Comparison of ENCODE assay signal across 8 cellular contexts in the genomic region with DNA sequence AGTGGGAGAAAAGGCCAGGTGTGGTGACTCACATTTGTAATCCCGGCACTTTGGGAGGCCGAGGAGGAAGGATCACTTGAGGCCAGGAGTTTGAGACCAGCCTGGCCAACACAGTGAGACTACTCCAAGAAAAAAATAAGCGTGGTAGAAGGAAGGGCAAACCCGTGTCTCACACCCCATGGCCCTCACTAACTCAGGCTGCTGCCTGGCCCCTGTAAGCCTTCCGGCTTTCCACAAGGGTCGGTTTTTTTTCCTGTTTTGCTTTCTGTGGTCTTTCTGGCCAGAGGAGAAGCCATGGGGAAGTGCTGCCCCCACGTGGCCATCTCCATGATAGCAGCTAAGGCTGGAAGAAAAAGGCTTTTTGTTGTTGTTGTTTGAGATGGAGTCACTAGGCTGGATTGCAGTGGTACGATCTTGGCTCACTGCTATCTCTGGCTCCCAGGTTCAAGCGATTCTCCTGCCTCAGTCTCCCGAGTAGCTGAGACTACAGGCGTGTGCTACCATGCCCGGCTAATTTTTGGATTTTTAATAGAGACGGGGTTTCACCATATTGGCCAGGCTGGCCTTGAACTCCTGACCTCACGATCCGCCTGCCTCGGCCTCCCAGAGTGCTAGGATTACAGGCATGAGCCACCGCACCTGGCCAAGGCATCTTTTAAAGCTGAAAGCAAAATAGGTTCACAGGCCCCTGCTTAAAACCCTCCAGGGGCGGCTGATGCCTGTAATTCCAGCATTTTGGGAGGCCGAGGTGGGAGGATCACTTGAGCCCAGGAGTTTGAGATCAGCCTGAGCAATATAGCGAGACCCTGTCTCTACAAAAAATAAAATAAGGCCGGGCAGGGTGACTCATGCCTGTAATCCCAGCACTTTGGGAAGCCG. TPM values are rescaled to one million over a fixed set of nuclear protein-coding genes. Genes with fewer than 3 reads are reported as not detected.
A peak's percentile ranks its signal among the peaks of the same experiment; 100 is the strongest.
DNase-seq lines count a peak whose midpoint lies in the region; ATAC-seq and TF ChIP-seq lines count a peak whose summit lies in the region.

No MANE protein-coding gene starts in this region.

- no peak for TF ChIP-seq POLR2A in adrenal gland (IDR thresholded peaks at IDR 0.05)

- no peaks in the 10 kb centered on the region for H3K36me3 ChIP-seq in adrenal gland (replicated peaks in 1 of 2)

- H3K4me1 ChIP-seq in adrenal gland (replicated peaks in 1 of 2), result peaks cover 0 to 12% of the 10 kb centered on the region in 2 donors

- H3K27me3 ChIP-seq in adrenal gland, result no peaks in the 10 kb centered on the region

- TF ChIP-seq CTCF in adrenal gland (IDR thresholded peaks at IDR 0.05) (peak; percentile 96 to 98 (median 98)), retinal pigment epithelial cell (conservative IDR thresholded peaks at IDR 0.05; ENCODE audit: low read depth, low read length) (peak; percentile 93)

- ATAC-seq in left ventricle myocardium superior (peak; percentile 42), GM21717 (IDR thresholded peaks at IDR 0.05; ENCODE audit: unreplicated experiment) (no peak), GM21367 (IDR thresholded peaks at IDR 0.05; ENCODE audit: unreplicated experiment) (no peak)

- H3K4me3 ChIP-seq in adrenal gland (peak overlapping the region in 1 of 4 donors; percentile 17), retinal pigment epithelial cell (ENCODE audit: low read length) (no peak overlapping the region)

- intact Hi-C loops in adrenal gland (cut with DNase I), result loop anchor here in 1 of 2 donors (2.0 to 5.0 kb wide), 2 partner anchors 194 to 238 kb away; no protein-coding TSS in a partner anchor
- intact Hi-C loops in left ventricle myocardium superior (cut with micrococcal nuclease), result loop anchor here (5.0 kb wide), 1 partner anchor 239 kb away; no protein-coding TSS in a partner anchor

- H3K9me3 ChIP-seq in adrenal gland (replicated peaks in 1 of 3), result no peaks in the 10 kb centered on the region

- DNase-seq in ELR (ENCODE audit: low read depth) (peak; percentile 76), NAMALWA (ENCODE audit: low spot score) (peak; percentile 95), T follicular helper cell (ENCODE audit: low read depth) (peak; percentile 72), adrenal gland (peak; percentile 66 to 96 (median 86)), left ventricle myocardium superior (peak; percentile 88), retinal pigment epithelial cell (ENCODE audit: low read depth) (peak; percentile 14)

- H3K27ac ChIP-seq in adrenal gland, result peak overlapping the region in 1 of 5 donors; percentile 14

- WGBS in adrenal gland, 4 donors, result 23 to 35% (median 27%) methylated on average over 20 to 22 of the region's 22 CpGs

RNA-seq across cellular contexts. Expression of gene ARHGEF18, which starts 7.5 kb away (rescaled TPM):
- 10 to 100 TPM; 27.4 to 52.3 (median 37.4) TPM for total RNA-seq in adrenal gland
- polyA plus RNA-seq in adrenal gland, result 10 to 100 TPM in 2 of 3 donors, 1 to 10 TPM in 1; 5.9 to 20.4 (median 12.5) TPM
- 10.1 TPM for total RNA-seq in left ventricle myocardium superior

RNA-seq across cellular contexts. Expression of gene INSR, which starts 47.0 kb away (rescaled TPM):
- total RNA-seq in adrenal gland, result 100 to 1,000 TPM in 6 of 8 donors, 10 to 100 TPM in 2; 83.9 to 327 (median 120) TPM
- polyA plus RNA-seq in adrenal gland, result 10 to 100 TPM; 19.0 to 59.4 (median 42.1) TPM
- 62.6 TPM for total RNA-seq in left ventricle myocardium superior

Comparison
In these comparisons a context has a peak if more than half of its experiments do, and no peak if none do; other contexts are left out.
1. DNase-seq: peak in every context shown above with its lines; median percentile 95 in NAMALWA; 88 in left ventricle myocardium superior; 86 in adrenal gland; 76 in ELR; 72 in T follicular helper cell; 14 in retinal pigment epithelial cell.